In genomic region chr11:61816736-61817455, GRCh38 we compare ENCODE assay signal across 8 cellular contexts. TPM values are rescaled to one million over a fixed set of nuclear protein-coding genes. Genes with fewer than 3 reads are reported as not detected.
DNase-seq lines count a peak whose midpoint lies in the region; ATAC-seq and TF ChIP-seq lines count a peak whose summit lies in the region.

Gene FADS1 (minus strand): TSS chr11:61817003. CDS start chr11:61816929, 74 bp downstream.

- H3K27ac ChIP-seq in thymus (ENCODE audit: low read depth) = peak within 1 kb of the TSS; percentile 66

- H3K4me1 ChIP-seq in thymus (ENCODE audit: control insufficient read depth, insufficient read depth, low read length) = peaks cover 11% of the 10 kb centered on the region

- H3K4me3 ChIP-seq in H7 (ENCODE audit: insufficient read depth, low read depth, low read length) (peak within 1 kb of the TSS; percentile 99), NB4 (ENCODE audit: low read depth, low read length) (peak within 1 kb of the TSS; percentile 72), thymus (ENCODE audit: low read length) (peak within 1 kb of the TSS; percentile 62)

- peak within 1 kb of the TSS; percentile 91 for H3K4me3 Mint-ChIP-seq in activated naive CD8-positive, alpha-beta T cell

- DNase-seq in ELF-1 (ENCODE audit: low read depth, low spot score) = peak; percentile 96
- peak; percentile 97 for DNase-seq in H7
- peak; percentile 99 for DNase-seq in NB4 (ENCODE audit: low read depth)
- DNase-seq in glomerular visceral epithelial cell (ENCODE audit: extremely low spot score) = peak; percentile 96
- DNase-seq in occipital lobe (lab: John Stamatoyannopoulos, UW) = peak; percentile 89

- peak; percentile 68 for ATAC-seq in SK-N-SH treated with all-trans-retinoic acid at 6 μM for 48 hours

- H3K36me3 Mint-ChIP-seq in activated naive CD8-positive, alpha-beta T cell = peaks cover 4% of the 10 kb centered on the region

- WGBS in thymus = under 1% methylated on average over 73 of the region's 73 CpGs

- TF ChIP-seq CTCF in NB4 (IDR thresholded peaks at IDR 0.05; ENCODE audit: low read depth, low read length) = peak; percentile 66

- H3K9me3 Mint-ChIP-seq in activated naive CD8-positive, alpha-beta T cell (ENCODE audit: low read depth) = no peaks in the 10 kb centered on the region

- H3K4me1 Mint-ChIP-seq in activated naive CD8-positive, alpha-beta T cell (ENCODE audit: low read depth) = peaks cover 12% of the 10 kb centered on the region

- H3K27me3 ChIP-seq in H7 (ENCODE audit: control insufficient read depth, insufficient read depth, low read length) = no peaks in the 10 kb centered on the region
- no peaks in the 10 kb centered on the region for H3K27me3 ChIP-seq in thymus (ENCODE audit: control insufficient read depth, insufficient read depth)

- H3K27ac Mint-ChIP-seq in activated naive CD8-positive, alpha-beta T cell = no peak within 1 kb of the TSS

- peak; percentile 57 for TF ChIP-seq POLR2A in NB4 (IDR thresholded peaks at IDR 0.05; ENCODE audit: extremely low read depth, insufficient read length)

- H3K27me3 Mint-ChIP-seq in activated naive CD8-positive, alpha-beta T cell = peaks cover 13% of the 10 kb centered on the region

- H3K9me3 ChIP-seq in thymus (ENCODE audit: control insufficient read depth) = no peaks in the 10 kb centered on the region

- H3K36me3 ChIP-seq in H7 (replicated peaks; ENCODE audit: control insufficient read depth, insufficient read depth, low read length) = peaks cover 14% of the 10 kb centered on the region
- H3K36me3 ChIP-seq in thymus (ENCODE audit: control insufficient read depth, insufficient read depth) = peaks cover 12% of the 10 kb centered on the region

TF ChIP-seq in SK-N-SH treated with all-trans-retinoic acid at 6 μM for 48 hours, 23 proteins besides CTCF, POLR2A, EP300 and RAD21:
- TF ChIP-seq ESRRG (CRISPR knock-in tag; IDR thresholded peaks at IDR 0.05) = no peak
- 0 out of 2 replicates have a peak, but pooled peaks have one; percentile 32 for TF ChIP-seq ZFP3 (CRISPR knock-in tag; IDR thresholded peaks at IDR 0.05)
- no peak for TF ChIP-seq CREB5 (CRISPR knock-in tag; IDR thresholded peaks at IDR 0.05; ENCODE audit: low read depth)

RNA-seq across cellular contexts. Expression of gene FADS1, which starts in this region (rescaled TPM):
- 99.2 and 115 TPM in 2 replicates for total RNA-seq in H7 (2014; rRNA removed; shearing (Covaris generic))
- total RNA-seq in occipital lobe = 85.0 TPM
- polyA plus RNA-seq in thymus = 4.4 TPM

Comparison
In these comparisons a context has a peak if more than half of its experiments do, and no peak if none do; other contexts are left out.
1. Peak in every context shown above with its lines: DNase-seq, ATAC-seq, H3K4me3 ChIP-seq and H3K27ac ChIP-seq.